31 cellular contexts compared by ENCODE assay signal in the genomic region with DNA sequence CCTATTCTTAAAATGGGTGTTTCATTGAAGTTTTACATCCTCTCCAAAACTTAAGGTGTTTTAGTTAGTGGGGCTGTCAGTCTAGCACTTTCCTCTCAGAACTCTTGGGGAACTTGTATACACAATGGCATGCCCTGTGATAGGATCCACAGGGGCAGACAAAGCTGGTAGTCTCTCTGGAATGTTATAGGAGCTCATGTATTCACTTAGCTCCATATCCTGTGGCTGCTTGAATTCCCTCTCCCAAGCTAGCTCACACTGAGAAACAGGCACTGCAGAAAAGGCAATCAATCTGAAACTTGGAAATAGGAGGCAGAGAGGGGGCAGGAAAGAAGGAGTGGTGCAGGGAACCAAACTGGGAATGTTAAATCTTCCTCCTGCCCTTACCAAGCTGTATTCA. TPM values are rescaled to one million over a fixed set of nuclear protein-coding genes. Genes with fewer than 3 reads are reported as not detected.
DNase-seq lines count a peak whose midpoint lies in the region; ATAC-seq and TF ChIP-seq lines count a peak whose summit lies in the region.
"Had no signal": no experiment of that assay in that cellular context is flagged by ENCODE, and none has a peak within 500 bp of the region (broad histone marks: within the 10 kb centered on the region; RNA-seq: fewer than 3 reads in every experiment).

No MANE protein-coding gene starts in this region.

- H3K79me1 ChIP-seq in mesendoderm (ENCODE audit: low read length) = no peaks in the 10 kb centered on the region

- H2AK5ac ChIP-seq in mesendoderm (ENCODE audit: low read length) = no peak overlapping the region

- H4K8ac ChIP-seq in mesendoderm (ENCODE audit: low read depth, low read length) = no peak overlapping the region

- no peak overlapping the region for H3K23ac ChIP-seq in mesendoderm (ENCODE audit: low read length)

- H3K9me3 ChIP-seq in NT2/D1 (ENCODE audit: insufficient read depth, low read length) = no peaks in the 10 kb centered on the region
- H3K9me3 ChIP-seq: BLaER1, esophagus squamous epithelium, heart right ventricle, neutrophil, prostate gland, right lobe of liver, tibial artery, vagina had no signal

- H3K4me3 ChIP-seq in NT2/D1 (ENCODE audit: insufficient read length, low read depth) (no peak overlapping the region), mesendoderm (ENCODE audit: low read length) (no peak overlapping the region)
- H3K4me3 ChIP-seq: BLaER1, esophagus squamous epithelium, heart right ventricle, prostate gland, right lobe of liver, tibial artery, vagina had no signal

- no peaks in the 10 kb centered on the region for H3K27me3 ChIP-seq in NT2/D1 (ENCODE audit: insufficient read depth, insufficient read length)
- H3K27me3 ChIP-seq in mesendoderm (ENCODE audit: insufficient read depth, low read length, poor library complexity) = no peaks in the 10 kb centered on the region
- H3K27me3 ChIP-seq: BLaER1, esophagus squamous epithelium, neutrophil, right lobe of liver, tibial artery, vagina had no signal

- no peaks in the 10 kb centered on the region for H3K4me1 ChIP-seq in NT2/D1 (ENCODE audit: insufficient read depth, insufficient read length)
- H3K4me1 ChIP-seq in mesendoderm (ENCODE audit: control insufficient read depth, low read depth, low read length) = no peaks in the 10 kb centered on the region
- H3K4me1 ChIP-seq: BLaER1, esophagus squamous epithelium, heart right ventricle, prostate gland, right lobe of liver, tibial artery, vagina had no signal

- no peak overlapping the region for H3K56ac ChIP-seq in mesendoderm (ENCODE audit: low read length)

- H3K36me3 Mint-ChIP-seq in endothelial cell (ENCODE audit: low read depth, unreplicated experiment) = no peaks in the 10 kb centered on the region
- H3K36me3 Mint-ChIP-seq: activated naive CD8-positive, alpha-beta T cell; memory B cell had no signal

- no peaks in the 10 kb centered on the region for H3K27me3 Mint-ChIP-seq in endothelial cell (ENCODE audit: unreplicated experiment)
- H3K27me3 Mint-ChIP-seq: activated naive CD8-positive, alpha-beta T cell had no signal

- no peaks in the 10 kb centered on the region for H3K79me2 ChIP-seq in mesendoderm (ENCODE audit: control insufficient read depth, insufficient read depth, low read length)

- H3K27ac ChIP-seq in mesendoderm (ENCODE audit: low read depth, low read length) = no peak overlapping the region
- H3K27ac ChIP-seq: BLaER1, esophagus squamous epithelium, heart right ventricle, neutrophil, prostate gland, right lobe of liver, vagina, VCaP had no signal

- no peak overlapping the region for H3K4ac ChIP-seq in mesendoderm (ENCODE audit: low read depth, low read length)

- peak; percentile 20 for DNase-seq in NT2/D1 (ENCODE audit: low read depth, low spot score)
- no peak for DNase-seq in endothelial cell (ENCODE audit: low spot score)
- DNase-seq in mesendoderm = peak; percentile 82
- no peak for DNase-seq in stimulated activated CD4-positive, alpha-beta T cell treated with anti-CD3 and anti-CD28 coated beads, Interleukin-4, amount 100 ng/mL, for 1 hour
- no peak for DNase-seq in stimulated activated naive CD4-positive, alpha-beta T cell (lab: John Stamatoyannopoulos, UW)
- DNase-seq: activated CD4-positive, alpha-beta T cell treated with anti-CD3 and anti-CD28 coated beads for 4 hours; activated T-cell treated with anti-CD3 and anti-CD28 coated beads for 4 hours; anterior cingulate cortex; cortex of kidney; esophagus squamous epithelium; heart right ventricle; Karpas-422; left colon; NCI-H1436; NCI-H2081 treated with DMSO at 0.1 percent for 48 hours; right lobe of liver; SHP77 treated with DMSO at 0.1 percent for 48 hours; stimulated activated CD4-positive, alpha-beta T cell treated with anti-CD3 and anti-CD28 coated beads, Interleukin-12 subunit alpha, Interleukin-12 subunit beta, amount 100 ng/mL, for 4 hours; stimulated activated CD4-positive, alpha-beta T cell treated with anti-CD3 and anti-CD28 coated beads, Interleukin-2, amount 100 ng/mL, for 48 hours; T-helper 9 cell; tibial artery had no signal

- H3K9ac ChIP-seq in NT2/D1 (ENCODE audit: insufficient read length, low read depth) (no peak overlapping the region), mesendoderm (ENCODE audit: low read length) (no peak overlapping the region)
- H3K9ac ChIP-seq: BLaER1 had no signal

- peaks cover 47% of the 10 kb centered on the region for H3K4me1 Mint-ChIP-seq in endothelial cell (ENCODE audit: unreplicated experiment)

- ATAC-seq in HG03135 (IDR thresholded peaks at IDR 0.05; ENCODE audit: unreplicated experiment) (no peak), HG03378 (IDR thresholded peaks at IDR 0.05; ENCODE audit: unreplicated experiment) (no peak)
- ATAC-seq: HCT116, heart right ventricle, left colon, right lobe of liver had no signal

- no peak overlapping the region for H3K4me3 Mint-ChIP-seq in endothelial cell (ENCODE audit: unreplicated experiment)
- H3K4me3 Mint-ChIP-seq: activated naive CD8-positive, alpha-beta T cell; memory B cell had no signal

- H3K4me2 ChIP-seq in mesendoderm (ENCODE audit: low read length) = no peak overlapping the region
- H3K4me2 ChIP-seq: BLaER1 had no signal

- no peak for TF ChIP-seq CTCF in endothelial cell (IDR thresholded peaks at IDR 0.05; ENCODE audit: unreplicated experiment)

- no peak overlapping the region for H4K5ac ChIP-seq in mesendoderm (ENCODE audit: low read length)

- H2BK5ac ChIP-seq in mesendoderm (ENCODE audit: low read length) = no peak overlapping the region

- H3K18ac ChIP-seq in mesendoderm (ENCODE audit: low read length) = no peak overlapping the region

- H3K36me3 ChIP-seq in NT2/D1 (ENCODE audit: insufficient read depth, insufficient read length, low read length) = no peaks in the 10 kb centered on the region
- H3K36me3 ChIP-seq in mesendoderm (ENCODE audit: control insufficient read depth, insufficient read depth, low read length) = no peaks in the 10 kb centered on the region
- H3K36me3 ChIP-seq: BLaER1, esophagus squamous epithelium, heart right ventricle, neutrophil, prostate gland, right lobe of liver, tibial artery, vagina had no signal

- peak overlapping the region; percentile 80 for H3K27ac Mint-ChIP-seq in endothelial cell (ENCODE audit: unreplicated experiment)
- H3K27ac Mint-ChIP-seq: activated naive CD8-positive, alpha-beta T cell; memory B cell had no signal

- H3K9me3 Mint-ChIP-seq in endothelial cell (ENCODE audit: unreplicated experiment) = no peaks in the 10 kb centered on the region
- H3K9me3 Mint-ChIP-seq: memory B cell had no signal

- H2BK15ac ChIP-seq in mesendoderm (replicated peaks; ENCODE audit: low read depth) = no peak overlapping the region

- no peak overlapping the region for H2BK120ac ChIP-seq in mesendoderm (ENCODE audit: low read depth, low read length)

RNA-seq across cellular contexts. Expression of gene ARMCX2, which starts 26.3 kb away (rescaled TPM):
- total RNA-seq in endothelial cell (ENCODE audit: unreplicated experiment) = 147 TPM
- 92.1 TPM for polyA plus RNA-seq in mesendoderm (2013, experiment 1 of 2)
- polyA plus RNA-seq in mesendoderm (2013, experiment 2 of 2) = 91.1 TPM

Comparison
In these comparisons a context has a peak if more than half of its experiments do, and no peak if none do; other contexts are left out.
1. DNase-seq: peak in NT2/D1 (single experiment) and mesendoderm (single experiment); none in endothelial cell (single experiment), stimulated activated CD4-positive, alpha-beta T cell treated with anti-CD3 and anti-CD28 coated beads, Interleukin-4, amount 100 ng/mL, for 1 hour (single experiment) and stimulated activated naive CD4-positive, alpha-beta T cell (0 of 6).